2 cellular contexts compared by ENCODE assay signal in genomic region chr4:113050837-113051236, GRCh38.
TF ChIP-seq lines count a peak whose summit lies in the region.

No MANE protein-coding gene starts in this region.

TF ChIP-seq in GM23338, 12 proteins besides CTCF, POLR2A, EP300 and RAD21 (continued from another document):
- TF ChIP-seq, protein P1, sequence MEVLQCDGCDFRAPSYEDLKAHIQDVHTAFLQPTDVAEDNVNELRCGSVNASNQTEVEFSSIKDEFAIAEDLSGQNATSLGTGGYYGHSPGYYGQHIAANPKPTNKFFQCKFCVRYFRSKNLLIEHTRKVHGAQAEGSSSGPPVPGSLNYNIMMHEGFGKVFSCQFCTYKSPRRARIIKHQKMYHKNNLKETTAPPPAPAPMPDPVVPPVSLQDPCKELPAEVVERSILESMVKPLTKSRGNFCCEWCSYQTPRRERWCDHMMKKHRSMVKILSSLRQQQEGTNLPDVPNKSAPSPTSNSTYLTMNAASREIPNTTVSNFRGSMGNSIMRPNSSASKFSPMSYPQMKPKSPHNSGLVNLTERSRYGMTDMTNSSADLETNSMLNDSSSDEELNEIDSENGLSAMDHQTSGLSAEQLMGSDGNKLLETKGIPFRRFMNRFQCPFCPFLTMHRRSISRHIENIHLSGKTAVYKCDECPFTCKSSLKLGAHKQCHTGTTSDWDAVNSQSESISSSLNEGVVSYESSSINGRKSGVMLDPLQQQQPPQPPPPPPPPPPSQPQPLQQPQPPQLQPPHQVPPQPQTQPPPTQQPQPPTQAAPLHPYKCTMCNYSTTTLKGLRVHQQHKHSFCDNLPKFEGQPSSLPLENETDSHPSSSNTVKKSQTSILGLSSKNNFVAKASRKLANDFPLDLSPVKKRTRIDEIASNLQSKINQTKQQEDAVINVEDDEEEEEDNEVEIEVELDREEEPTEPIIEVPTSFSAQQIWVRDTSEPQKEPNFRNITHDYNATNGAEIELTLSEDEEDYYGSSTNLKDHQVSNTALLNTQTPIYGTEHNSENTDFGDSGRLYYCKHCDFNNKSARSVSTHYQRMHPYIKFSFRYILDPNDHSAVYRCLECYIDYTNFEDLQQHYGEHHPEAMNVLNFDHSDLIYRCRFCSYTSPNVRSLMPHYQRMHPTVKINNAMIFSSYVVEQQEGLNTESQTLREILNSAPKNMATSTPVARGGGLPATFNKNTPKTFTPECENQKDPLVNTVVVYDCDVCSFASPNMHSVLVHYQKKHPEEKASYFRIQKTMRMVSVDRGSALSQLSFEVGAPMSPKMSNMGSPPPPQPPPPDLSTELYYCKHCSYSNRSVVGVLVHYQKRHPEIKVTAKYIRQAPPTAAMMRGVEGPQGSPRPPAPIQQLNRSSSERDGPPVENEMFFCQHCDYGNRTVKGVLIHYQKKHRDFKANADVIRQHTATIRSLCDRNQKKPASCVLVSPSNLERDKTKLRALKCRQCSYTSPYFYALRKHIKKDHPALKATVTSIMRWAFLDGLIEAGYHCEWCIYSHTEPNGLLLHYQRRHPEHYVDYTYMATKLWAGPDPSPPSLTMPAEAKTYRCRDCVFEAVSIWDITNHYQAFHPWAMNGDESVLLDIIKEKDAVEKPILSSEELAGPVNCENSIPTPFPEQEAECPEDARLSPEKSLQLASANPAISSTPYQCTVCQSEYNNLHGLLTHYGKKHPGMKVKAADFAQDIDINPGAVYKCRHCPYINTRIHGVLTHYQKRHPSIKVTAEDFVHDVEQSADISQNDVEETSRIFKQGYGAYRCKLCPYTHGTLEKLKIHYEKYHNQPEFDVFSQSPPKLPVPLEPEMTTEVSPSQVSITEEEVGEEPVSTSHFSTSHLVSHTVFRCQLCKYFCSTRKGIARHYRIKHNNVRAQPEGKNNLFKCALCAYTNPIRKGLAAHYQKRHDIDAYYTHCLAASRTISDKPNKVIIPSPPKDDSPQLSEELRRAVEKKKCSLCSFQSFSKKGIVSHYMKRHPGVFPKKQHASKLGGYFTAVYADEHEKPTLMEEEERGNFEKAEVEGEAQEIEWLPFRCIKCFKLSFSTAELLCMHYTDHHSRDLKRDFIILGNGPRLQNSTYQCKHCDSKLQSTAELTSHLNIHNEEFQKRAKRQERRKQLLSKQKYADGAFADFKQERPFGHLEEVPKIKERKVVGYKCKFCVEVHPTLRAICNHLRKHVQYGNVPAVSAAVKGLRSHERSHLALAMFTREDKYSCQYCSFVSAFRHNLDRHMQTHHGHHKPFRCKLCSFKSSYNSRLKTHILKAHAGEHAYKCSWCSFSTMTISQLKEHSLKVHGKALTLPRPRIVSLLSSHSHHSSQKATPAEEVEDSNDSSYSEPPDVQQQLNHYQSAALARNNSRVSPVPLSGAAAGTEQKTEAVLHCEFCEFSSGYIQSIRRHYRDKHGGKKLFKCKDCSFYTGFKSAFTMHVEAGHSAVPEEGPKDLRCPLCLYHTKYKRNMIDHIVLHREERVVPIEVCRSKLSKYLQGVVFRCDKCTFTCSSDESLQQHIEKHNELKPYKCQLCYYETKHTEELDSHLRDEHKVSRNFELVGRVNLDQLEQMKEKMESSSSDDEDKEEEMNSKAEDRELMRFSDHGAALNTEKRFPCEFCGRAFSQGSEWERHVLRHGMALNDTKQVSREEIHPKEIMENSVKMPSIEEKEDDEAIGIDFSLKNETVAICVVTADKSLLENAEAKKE (CRISPR knock-in tag; IDR thresholded peaks at IDR 0.05), result no peak
- TF ChIP-seq ZNF114 (CRISPR knock-in tag; IDR thresholded peaks at IDR 0.05) (no peak), POLR2AphosphoS5 (IDR thresholded peaks at IDR 0.05; ENCODE audit: low read depth) (no peak), ZNF331 (CRISPR knock-in tag; IDR thresholded peaks at IDR 0.05; ENCODE audit: low read depth) (no peak), NANOG (IDR thresholded peaks at IDR 0.05; ENCODE audit: borderline replicate concordance) (no peak), JUNB (IDR thresholded peaks at IDR 0.05; ENCODE audit: unreplicated experiment) (no peak), CREB1 (CRISPR knock-in tag; IDR thresholded peaks at IDR 0.05; ENCODE audit: low read depth) (no peak), REST (IDR thresholded peaks at IDR 0.05; ENCODE audit: unreplicated experiment) (no peak), STAT1 (IDR thresholded peaks at IDR 0.05; ENCODE audit: unreplicated experiment) (no peak), EZH2 (IDR thresholded peaks at IDR 0.05; ENCODE audit: low read depth, unreplicated experiment) (no peak)
- TF ChIP-seq, protein P2, sequence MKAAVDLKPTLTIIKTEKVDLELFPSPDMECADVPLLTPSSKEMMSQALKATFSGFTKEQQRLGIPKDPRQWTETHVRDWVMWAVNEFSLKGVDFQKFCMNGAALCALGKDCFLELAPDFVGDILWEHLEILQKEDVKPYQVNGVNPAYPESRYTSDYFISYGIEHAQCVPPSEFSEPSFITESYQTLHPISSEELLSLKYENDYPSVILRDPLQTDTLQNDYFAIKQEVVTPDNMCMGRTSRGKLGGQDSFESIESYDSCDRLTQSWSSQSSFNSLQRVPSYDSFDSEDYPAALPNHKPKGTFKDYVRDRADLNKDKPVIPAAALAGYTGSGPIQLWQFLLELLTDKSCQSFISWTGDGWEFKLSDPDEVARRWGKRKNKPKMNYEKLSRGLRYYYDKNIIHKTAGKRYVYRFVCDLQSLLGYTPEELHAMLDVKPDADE (IDR thresholded peaks at IDR 0.05), result no peak
TF ChIP-seq in GM23338: peak in this region for 0.

TF ChIP-seq in WTC11, 78 proteins besides CTCF, POLR2A, EP300 and RAD21 (continued from another document):
- TF ChIP-seq GABPB1 (CRISPR knock-in tag; IDR thresholded peaks at IDR 0.05) (no peak), HMGA2 (CRISPR knock-in tag; IDR thresholded peaks at IDR 0.05) (no peak), PREB (CRISPR knock-in tag; IDR thresholded peaks at IDR 0.05; ENCODE audit: borderline replicate concordance) (no peak), OVOL2 (CRISPR knock-in tag; IDR thresholded peaks at IDR 0.05; ENCODE audit: borderline replicate concordance) (no peak), MYBL2 (CRISPR knock-in tag; IDR thresholded peaks at IDR 0.05) (no peak), NR3C1 (CRISPR knock-in tag; conservative IDR thresholded peaks at IDR 0.05; ENCODE audit: low read depth) (no peak)
- TF ChIP-seq, protein P3, sequence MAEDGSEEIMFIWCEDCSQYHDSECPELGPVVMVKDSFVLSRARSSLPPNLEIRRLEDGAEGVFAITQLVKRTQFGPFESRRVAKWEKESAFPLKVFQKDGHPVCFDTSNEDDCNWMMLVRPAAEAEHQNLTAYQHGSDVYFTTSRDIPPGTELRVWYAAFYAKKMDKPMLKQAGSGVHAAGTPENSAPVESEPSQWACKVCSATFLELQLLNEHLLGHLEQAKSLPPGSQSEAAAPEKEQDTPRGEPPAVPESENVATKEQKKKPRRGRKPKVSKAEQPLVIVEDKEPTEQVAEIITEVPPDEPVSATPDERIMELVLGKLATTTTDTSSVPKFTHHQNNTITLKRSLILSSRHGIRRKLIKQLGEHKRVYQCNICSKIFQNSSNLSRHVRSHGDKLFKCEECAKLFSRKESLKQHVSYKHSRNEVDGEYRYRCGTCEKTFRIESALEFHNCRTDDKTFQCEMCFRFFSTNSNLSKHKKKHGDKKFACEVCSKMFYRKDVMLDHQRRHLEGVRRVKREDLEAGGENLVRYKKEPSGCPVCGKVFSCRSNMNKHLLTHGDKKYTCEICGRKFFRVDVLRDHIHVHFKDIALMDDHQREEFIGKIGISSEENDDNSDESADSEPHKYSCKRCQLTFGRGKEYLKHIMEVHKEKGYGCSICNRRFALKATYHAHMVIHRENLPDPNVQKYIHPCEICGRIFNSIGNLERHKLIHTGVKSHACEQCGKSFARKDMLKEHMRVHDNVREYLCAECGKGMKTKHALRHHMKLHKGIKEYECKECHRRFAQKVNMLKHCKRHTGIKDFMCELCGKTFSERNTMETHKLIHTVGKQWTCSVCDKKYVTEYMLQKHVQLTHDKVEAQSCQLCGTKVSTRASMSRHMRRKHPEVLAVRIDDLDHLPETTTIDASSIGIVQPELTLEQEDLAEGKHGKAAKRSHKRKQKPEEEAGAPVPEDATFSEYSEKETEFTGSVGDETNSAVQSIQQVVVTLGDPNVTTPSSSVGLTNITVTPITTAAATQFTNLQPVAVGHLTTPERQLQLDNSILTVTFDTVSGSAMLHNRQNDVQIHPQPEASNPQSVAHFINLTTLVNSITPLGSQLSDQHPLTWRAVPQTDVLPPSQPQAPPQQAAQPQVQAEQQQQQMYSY (CRISPR knock-in tag; IDR thresholded peaks at IDR 0.05), result no peak
- TF ChIP-seq, protein P4, sequence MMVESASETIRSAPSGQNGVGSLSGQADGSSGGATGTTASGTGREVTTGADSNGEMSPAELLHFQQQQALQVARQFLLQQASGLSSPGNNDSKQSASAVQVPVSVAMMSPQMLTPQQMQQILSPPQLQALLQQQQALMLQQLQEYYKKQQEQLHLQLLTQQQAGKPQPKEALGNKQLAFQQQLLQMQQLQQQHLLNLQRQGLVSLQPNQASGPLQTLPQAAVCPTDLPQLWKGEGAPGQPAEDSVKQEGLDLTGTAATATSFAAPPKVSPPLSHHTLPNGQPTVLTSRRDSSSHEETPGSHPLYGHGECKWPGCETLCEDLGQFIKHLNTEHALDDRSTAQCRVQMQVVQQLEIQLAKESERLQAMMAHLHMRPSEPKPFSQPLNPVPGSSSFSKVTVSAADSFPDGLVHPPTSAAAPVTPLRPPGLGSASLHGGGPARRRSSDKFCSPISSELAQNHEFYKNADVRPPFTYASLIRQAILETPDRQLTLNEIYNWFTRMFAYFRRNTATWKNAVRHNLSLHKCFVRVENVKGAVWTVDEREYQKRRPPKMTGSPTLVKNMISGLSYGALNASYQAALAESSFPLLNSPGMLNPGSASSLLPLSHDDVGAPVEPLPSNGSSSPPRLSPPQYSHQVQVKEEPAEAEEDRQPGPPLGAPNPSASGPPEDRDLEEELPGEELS (CRISPR knock-in tag; IDR thresholded peaks at IDR 0.05), result no peak
